Comparison of ENCODE assay signal across 8 cellular contexts in the genomic region with DNA sequence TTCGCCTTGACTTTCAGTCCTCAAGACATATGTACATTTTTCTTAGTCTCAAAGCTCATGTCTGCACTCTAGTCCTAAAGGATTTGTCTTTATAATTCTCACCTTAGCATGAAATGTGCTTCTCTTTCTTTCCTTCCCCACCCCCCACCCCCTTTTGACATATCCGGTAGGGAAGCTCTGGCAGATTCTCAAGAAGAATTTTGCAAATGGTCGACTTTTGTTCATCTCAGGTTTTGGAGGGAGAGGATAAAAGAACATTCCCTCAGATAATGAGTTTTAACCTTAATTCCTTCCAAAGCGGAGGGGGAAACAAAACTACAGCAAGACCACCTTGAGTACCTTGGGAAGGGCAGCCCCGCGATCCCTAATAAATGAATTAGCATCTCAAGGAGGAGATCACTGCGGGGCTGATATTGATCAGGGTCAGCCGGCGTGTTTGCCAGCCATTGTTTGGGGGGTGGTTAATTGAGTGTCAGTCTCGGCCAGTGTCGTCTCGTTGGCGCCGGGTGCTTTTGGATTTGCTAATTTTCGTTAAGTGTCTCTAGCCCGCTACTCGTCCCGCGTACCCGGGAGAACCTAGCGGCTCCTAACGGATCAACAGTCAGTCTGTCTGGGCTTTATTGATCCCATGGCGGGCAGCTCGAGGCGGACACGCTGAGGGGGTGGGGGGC. TPM values are rescaled to one million over a fixed set of nuclear protein-coding genes. Genes with fewer than 3 reads are reported as not detected.
DNase-seq lines count a peak whose midpoint lies in the region; ATAC-seq, FAIRE-seq and TF ChIP-seq lines count a peak whose summit lies in the region.

No MANE protein-coding gene starts in this region.

- H3K27me3 Mint-ChIP-seq in activated T-helper 2 cell treated with anti-CD3 and anti-CD28 coated beads, Interferon-gamma antibody, Interleukin-2, Interleukin-4, amounts not matched to agents 10 μg/mL and 5 μg/mL and 100 μg/mL, durations not matched to agents 14 hours and 24 hours and 36 hours (ENCODE audit: low read depth), result peaks cover 71% of the 10 kb centered on the region

- ATAC-seq in HG03135 (IDR thresholded peaks at IDR 0.05; ENCODE audit: unreplicated experiment) (peak; percentile 1), heart right ventricle (peak in 4 of 8 donors; percentile 0 to 30 (median 6))

- no peaks in the 10 kb centered on the region for H3K36me3 ChIP-seq in heart right ventricle

- H3K4me3 ChIP-seq in heart right ventricle, result peak overlapping the region; percentile 42 to 94 (median 82)

- TF ChIP-seq POLR2A in GM12892 (IDR thresholded peaks at IDR 0.05; ENCODE audit: low read depth, low read length), result no peak

- peaks cover 0 to 46% (median 27%) of the 10 kb centered on the region in 9 donors for H3K4me1 ChIP-seq in heart right ventricle

- H3K27ac Mint-ChIP-seq in activated T-helper 2 cell treated with anti-CD3 and anti-CD28 coated beads, Interferon-gamma antibody, Interleukin-2, Interleukin-4, amounts not matched to agents 10 μg/mL and 5 μg/mL and 100 μg/mL, durations not matched to agents 14 hours and 24 hours and 36 hours, result no peak overlapping the region

- no peaks in the 10 kb centered on the region for H3K9me3 ChIP-seq in heart right ventricle

- peaks cover 0 to 93% (median 12%) of the 10 kb centered on the region in 7 donors for H3K27me3 ChIP-seq in heart right ventricle

- no peaks in the 10 kb centered on the region for H3K9me3 Mint-ChIP-seq in activated T-helper 2 cell treated with anti-CD3 and anti-CD28 coated beads, Interferon-gamma antibody, Interleukin-2, Interleukin-4, amounts not matched to agents 10 μg/mL and 5 μg/mL and 100 μg/mL, durations not matched to agents 14 hours and 24 hours and 36 hours

- H3K4me1 Mint-ChIP-seq in activated T-helper 2 cell treated with anti-CD3 and anti-CD28 coated beads, Interferon-gamma antibody, Interleukin-2, Interleukin-4, amounts not matched to agents 10 μg/mL and 5 μg/mL and 100 μg/mL, durations not matched to agents 14 hours and 24 hours and 36 hours (ENCODE audit: low read depth), result peaks cover 26% of the 10 kb centered on the region

- peak overlapping the region in 8 of 10 donors; percentile 44 to 82 (median 69) for H3K27ac ChIP-seq in heart right ventricle

- no peak for FAIRE-seq in GM12892 (lab: Jason Lieb, UNC)

- H3K4me3 Mint-ChIP-seq in activated T-helper 2 cell treated with anti-CD3 and anti-CD28 coated beads, Interferon-gamma antibody, Interleukin-2, Interleukin-4, amounts not matched to agents 10 μg/mL and 5 μg/mL and 100 μg/mL, durations not matched to agents 14 hours and 24 hours and 36 hours (ENCODE audit: low read depth), result peak overlapping the region; percentile 69

- no peak for TF ChIP-seq CTCF in heart right ventricle (IDR thresholded peaks at IDR 0.05)

- WGBS in heart right ventricle, 2 donors, result 6 to 7% methylated on average over 26 of the region's 26 CpGs

- no peaks in the 10 kb centered on the region for H3K36me3 Mint-ChIP-seq in activated T-helper 2 cell treated with anti-CD3 and anti-CD28 coated beads, Interferon-gamma antibody, Interleukin-2, Interleukin-4, amounts not matched to agents 10 μg/mL and 5 μg/mL and 100 μg/mL, durations not matched to agents 14 hours and 24 hours and 36 hours (ENCODE audit: low read depth)

- DNase-seq in CD1c-positive myeloid dendritic cell (ENCODE audit: extremely low spot score), result peak; percentile 5
- DNase-seq in activated T-helper 2 cell treated with anti-CD3 and anti-CD28 coated beads, Interferon-gamma antibody, Interleukin-2, Interleukin-4, amounts not matched to agents 10 μg/mL and 5 μg/mL and 100 μg/mL, durations not matched to agents 14 hours and 24 hours and 36 hours (ENCODE audit: low spot score), result no peak
- peak; percentile 23 to 28 for DNase-seq in heart right ventricle
- peak; percentile 88 for DNase-seq in retina
- DNase-seq in hippocampal formation (lab: John Stamatoyannopoulos, UW), result no peak
- no peak for DNase-seq in foreskin melanocyte
- DNase-seq in GM12892 (ENCODE audit: insufficient read length), result no peak

- intact Hi-C loops in activated T-helper 2 cell treated with anti-CD3 and anti-CD28 coated beads, Interferon-gamma antibody, Interleukin-2, Interleukin-4, amounts not matched to agents 10 μg/mL and 5 μg/mL and 100 μg/mL, durations not matched to agents 14 hours and 24 hours and 36 hours (cut with micrococcal nuclease), result loop anchor here (1.0 to 10.0 kb wide), 5 partner anchors 8 to 1434 kb away; a partner anchor contains a TSS
- intact Hi-C loops in heart right ventricle (cut with DNase I), result loop anchor here in 9 of 10 donors (2.0 to 5.0 kb wide), 9 partner anchors 161 to 631 kb away; no protein-coding TSS in a partner anchor

RNA-seq across cellular contexts. Expression of a gene that starts 0.9 kb away (rescaled TPM):
- total RNA-seq in activated T-helper 2 cell treated with anti-CD3 and anti-CD28 coated beads, Interferon-gamma antibody, Interleukin-2, Interleukin-4, amounts not matched to agents 10 μg/mL and 5 μg/mL and 100 μg/mL, durations not matched to agents 14 hours and 24 hours and 36 hours, result 0.16 TPM in 2 replicates
- 10 to 100 TPM; 11.0 to 29.6 (median 21.3) TPM for total RNA-seq in heart right ventricle
- 10 to 100 TPM in 1 of 2 donors, 1 to 10 TPM in 1; 5.0 to 52.7 TPM for polyA plus RNA-seq in heart right ventricle
- polyA plus RNA-seq in GM12892 (2012; ENCODE audit: missing spikeins), result not detected

Comparison
In these comparisons a context has a peak if more than half of its experiments do, and no peak if none do; other contexts are left out.
1. DNase-seq: peak in CD1c-positive myeloid dendritic cell (single experiment), heart right ventricle (2 of 2) and retina (single experiment); none in activated T-helper 2 cell treated with anti-CD3 and anti-CD28 coated beads, Interferon-gamma antibody, Interleukin-2, Interleukin-4, amounts not matched to agents 10 μg/mL and 5 μg/mL and 100 μg/mL, durations not matched to agents 14 hours and 24 hours and 36 hours (single experiment), hippocampal formation (0 of 2), foreskin melanocyte (single experiment) and GM12892 (single experiment).
2. RNA of a gene that starts 0.9 kb away (total RNA-seq): 11.0 to 29.6 TPM in heart right ventricle; 0.16 TPM in activated T-helper 2 cell treated with anti-CD3 and anti-CD28 coated beads, Interferon-gamma antibody, Interleukin-2, Interleukin-4, amounts not matched to agents 10 μg/mL and 5 μg/mL and 100 μg/mL, durations not matched to agents 14 hours and 24 hours and 36 hours; every median in the first group is over 10 times any median in the second.